ENCODE assay signal across 11 cellular contexts in genomic region chr15:62758952-62759349, GRCh38.
A peak's percentile ranks its signal among the peaks of the same experiment; 100 is the strongest.
DNase-seq lines count a peak whose midpoint lies in the region; ATAC-seq, FAIRE-seq and TF ChIP-seq lines count a peak whose summit lies in the region.
"Had no signal": no experiment of that assay in that cellular context is flagged by ENCODE, and none has a peak within 500 bp of the region (broad histone marks: within the 10 kb centered on the region; RNA-seq: fewer than 3 reads in every experiment).

No MANE protein-coding gene starts in this region.

- H3K27ac ChIP-seq in angular gyrus (ENCODE audit: low read depth, low read length), result peak overlapping the region; percentile 19
- peak overlapping the region; percentile 66 for H3K27ac ChIP-seq in fibroblast of lung (ENCODE audit: insufficient read depth, low read length)
- H3K27ac ChIP-seq in pancreas, result peak overlapping the region; percentile 44 to 83 (median 70)
- peak overlapping the region in 1 of 2 donors; percentile 69 for H3K27ac ChIP-seq in aorta (ENCODE audit: low read depth in 1 of 2, low read length in 2 of 2)

- no peak for TF ChIP-seq POLR2A in lower leg skin (IDR thresholded peaks at IDR 0.05)

- H3K9ac ChIP-seq in fibroblast of lung (ENCODE audit: insufficient read depth, low read length), result no peak overlapping the region

- intact Hi-C loops in pancreas (cut with DNase I) (no loop called here), aorta (cut with DNase I) (no loop called here), lower leg skin (cut with DNase I; ENCODE audit: low total_unique reads) (no loop called here)

- TF ChIP-seq CTCF in fibroblast of lung (conservative IDR thresholded peaks at IDR 0.05 in 1 of 2, IDR thresholded peaks at IDR 0.05 in 1 of 2; ENCODE audit: low read depth in 1 of 2, low read length in 2 of 2) (no peak), pancreas (IDR thresholded peaks at IDR 0.05) (no peak), lower leg skin (IDR thresholded peaks at IDR 0.05) (no peak)

- peak overlapping the region; percentile 67 for H3K4me2 ChIP-seq in fibroblast of lung (ENCODE audit: extremely low read depth, insufficient read depth, low read length)

- H3K79me2 ChIP-seq in fibroblast of lung (ENCODE audit: control insufficient read depth, insufficient read depth, low read length), result no peaks in the 10 kb centered on the region

- H3K27me3 ChIP-seq in fibroblast of lung (ENCODE audit: control insufficient read depth, insufficient read depth, low read length) (no peaks in the 10 kb centered on the region), pancreas (no peaks in the 10 kb centered on the region), aorta (ENCODE audit: control insufficient read depth in 1 of 2, insufficient read depth in 2 of 2, low read length in 1 of 2) (no peaks in the 10 kb centered on the region)
- H3K27me3 ChIP-seq: ovary had no signal

- H3K9me3 ChIP-seq in fibroblast of lung (ENCODE audit: control insufficient read depth, insufficient read depth, low read depth, low read length) (no peaks in the 10 kb centered on the region), pancreas (no peaks in the 10 kb centered on the region), aorta (ENCODE audit: control insufficient read depth, low read length) (no peaks in the 10 kb centered on the region)
- H3K9me3 ChIP-seq: ovary had no signal

- FAIRE-seq in pancreas (lab: Jason Lieb, UNC), result no peak

- H3K36me3 ChIP-seq in fibroblast of lung (ENCODE audit: control insufficient read depth, insufficient read depth, low read length) (no peaks in the 10 kb centered on the region), pancreas (peaks cover 0 to 3% (median 0%) of the 10 kb centered on the region in 3 donors), aorta (ENCODE audit: control insufficient read depth in 1 of 2, insufficient read depth in 2 of 2, low read length in 1 of 2) (peaks cover under 1 to 4% of the 10 kb centered on the region in 2 donors)
- H3K36me3 ChIP-seq: ovary had no signal

- no peak overlapping the region for H2AFZ ChIP-seq in fibroblast of lung (ENCODE audit: low read length)

- H3K4me3 ChIP-seq in fibroblast of lung (replicated peaks in 1 of 4; ENCODE audit: control extremely low read depth in 1 of 4, insufficient read depth in 1 of 4, low read depth in 3 of 4, low read length in 4 of 4) (no peak overlapping the region), pancreas (no peak overlapping the region), aorta (ENCODE audit: low read length in 2 of 2) (no peak overlapping the region), lower leg skin (ENCODE audit: low read depth, poor library complexity, severe bottlenecking) (no peak overlapping the region)
- H3K4me3 ChIP-seq: ovary had no signal

- H4K20me1 ChIP-seq in fibroblast of lung (ENCODE audit: control insufficient read depth, extremely low read depth, insufficient read depth, low read length), result no peaks in the 10 kb centered on the region

- WGBS in pancreas, 2 donors, result 24 to 31% methylated on average over 4 of the region's 4 CpGs
- 40 to 44% methylated on average over 4 of the region's 4 CpGs for WGBS in aorta, 2 donors
- WGBS in lower leg skin, 2 donors, result 69 to 75% methylated on average over 4 of the region's 4 CpGs

- H3K4me1 ChIP-seq in fibroblast of lung (ENCODE audit: control insufficient read depth, extremely low read depth, insufficient read depth, low read length) (peaks cover 14% of the 10 kb centered on the region), pancreas (peaks cover 14 to 37% (median 35%) of the 10 kb centered on the region in 3 donors), aorta (ENCODE audit: control insufficient read depth in 1 of 2, insufficient read depth in 2 of 2, low read length in 2 of 2) (peaks cover 2 to 7% of the 10 kb centered on the region in 2 donors)

- ATAC-seq in pancreas (peak; percentile 58 to 69 (median 64)), aorta (ENCODE audit: low FRiP score) (peak; percentile 17)

- no peak for DNase-seq in fibroblast of lung (ENCODE audit: low read depth in 2 of 2)
- peak in 3 of 6 donors; percentile 21 to 36 (median 29) for DNase-seq in pancreas
- no peak for DNase-seq in aorta
- DNase-seq in cerebellar cortex (ENCODE audit: low spot score), result no peak
- DNase-seq in lower leg skin (ENCODE audit: low spot score in 2 of 2), result no peak
- DNase-seq in middle frontal gyrus (ENCODE audit: extremely low spot score, low spot score), result no peak
- DNase-seq: activated CD4-positive, CD25-positive, alpha-beta regulatory T cell; CD4-positive, alpha-beta T cell; NCI-H1105 had no signal
